Comparison of ENCODE assay signal across 24 cellular contexts in the genomic region with DNA sequence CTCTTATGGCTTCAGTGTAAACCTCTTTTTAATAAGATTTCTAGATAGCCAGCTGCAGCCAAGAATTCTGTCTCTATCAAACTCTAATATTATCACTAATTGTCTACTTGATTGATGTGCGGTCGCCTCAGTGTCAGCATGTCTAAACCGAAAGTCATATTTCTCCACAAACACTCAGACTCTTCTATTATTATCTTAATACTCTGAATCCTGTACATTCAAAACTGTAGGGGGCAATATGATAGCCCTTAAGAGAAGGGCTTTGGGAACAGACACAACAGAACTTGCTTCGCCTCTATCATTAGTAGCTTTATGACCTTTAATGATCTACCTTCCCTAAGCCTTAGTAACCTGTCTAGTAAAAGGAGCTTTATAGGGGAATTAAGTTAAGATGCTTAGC.
"Had no signal": no experiment of that assay in that cellular context is flagged by ENCODE, and none has a peak within 500 bp of the region (broad histone marks: within the 10 kb centered on the region; RNA-seq: fewer than 3 reads in every experiment).

No MANE protein-coding gene starts in this region.

- H3K4me3 ChIP-seq: adrenal gland, body of pancreas, mucosa of descending colon, right lobe of liver, thoracic aorta had no signal

- H3K27me3 ChIP-seq: adrenal gland, body of pancreas, neutrophil, right lobe of liver had no signal

- H3K9me3 ChIP-seq: adrenal gland, body of pancreas, mucosa of descending colon, neutrophil, right lobe of liver, thoracic aorta had no signal

- H3K4me1 ChIP-seq: adrenal gland, body of pancreas, right lobe of liver had no signal

- ATAC-seq: body of pancreas; effector memory CD8-positive, alpha-beta T cell; left cardiac atrium; left ventricle myocardium superior; mucosa of descending colon; right lobe of liver; stimulated activated naive CD8-positive, alpha-beta T cell treated with anti-CD3 and anti-CD28 coated beads, Interleukin-15, Interleukin-2, amounts not matched to agents 100 U/mL and 50 U/mL, for 24 hours had no signal

- H3K27ac ChIP-seq: adrenal gland, body of pancreas, neutrophil, right lobe of liver, thoracic aorta, VCaP had no signal

- H3K36me3 ChIP-seq: adrenal gland, neutrophil, right lobe of liver, thoracic aorta had no signal

- DNase-seq: activated CD4-positive, alpha-beta T cell treated with anti-CD3 and anti-CD28 coated beads for 48 hours; activated CD4-positive, alpha-beta T cell treated with anti-CD3 and anti-CD28 coated beads, Interleukin-2, amount 50 U/mL, for 48 hours; activated CD8-positive, alpha-beta memory T cell treated with anti-CD3 and anti-CD28 coated beads for 24 hours; activated effector memory CD4-positive, alpha-beta T cell treated with Interleukin-2 at 50 U/mL for 16 hours; activated naive CD4-positive, alpha-beta T cell treated with Interleukin-2 at 50 U/mL for 16 hours; activated naive CD8-positive, alpha-beta T cell treated with anti-CD3 and anti-CD28 coated beads for 36 hours; adrenal gland; aorta; body of pancreas; cortex of kidney; effector memory CD8-positive, alpha-beta T cell; erythroblast; head of caudate nucleus; hippocampal formation; left cardiac atrium; left ventricle myocardium superior; mucosa of descending colon; right lobe of liver; stimulated activated CD4-positive, alpha-beta T cell treated with anti-CD3 and anti-CD28 coated beads, Interleukin-2, amount 100 ng/mL, for 48 hours; stimulated activated naive CD8-positive, alpha-beta T cell treated with anti-CD3 and anti-CD28 coated beads, Interleukin-15, Interleukin-2, amounts not matched to agents 100 U/mL and 50 U/mL, for 24 hours; trophoblast cell had no signal
